Comparison of ENCODE assay signal across 8 cellular contexts in genomic region chr4:183444953-183445543, GRCh38. TPM values are rescaled to one million over a fixed set of nuclear protein-coding genes. Genes with fewer than 3 reads are reported as not detected.
DNase-seq lines count a peak whose midpoint lies in the region; ATAC-seq, FAIRE-seq and TF ChIP-seq lines count a peak whose summit lies in the region.

No MANE protein-coding gene starts in this region.

- FAIRE-seq in endothelial cell of umbilical vein (lab: Jason Lieb, UNC): peak; percentile 21

- TSS peak; percentile 46 for BruUV-seq in endothelial cell of umbilical vein (replicated peaks; lab: Mats Ljungman, UMichigan)

- H3K4me2 ChIP-seq in BLaER1 treated with 17β-estradiol and CSF1 and Interleukin-3, amounts not matched to agents 10 nM and 100 nM: peak overlapping the region; percentile 76 to 94 (median 86)
- peak overlapping the region; percentile 74 for H3K4me2 ChIP-seq in endothelial cell of umbilical vein (ENCODE audit: insufficient read depth, low read length)

- dilution Hi-C loops in endothelial cell of umbilical vein (cut with MboI; ENCODE audit: extremely low pct_ligation_motif_present, low sequenced_read_pairs): no loop called here

- intact Hi-C loops in endothelial cell of umbilical vein (cut with micrococcal nuclease): loop anchor here (1.0 to 2.0 kb wide), 5 partner anchors 38 to 346 kb away; partner anchors contain the start of genes RWDD4, TRAPPC11 and WWC2

- ATAC-seq in GM18858 (IDR thresholded peaks at IDR 0.05; ENCODE audit: unreplicated experiment) (peak; percentile 9), HG03066 (IDR thresholded peaks at IDR 0.05; ENCODE audit: low read depth, unreplicated experiment) (peak; percentile 22), HG03565 (IDR thresholded peaks at IDR 0.05; ENCODE audit: unreplicated experiment) (no peak)

- H3K9me1 ChIP-seq in endothelial cell of umbilical vein (replicated peaks; ENCODE audit: control insufficient read depth, extremely low read depth, insufficient read depth, low read length): no peaks in the 10 kb centered on the region

- DNase-seq in SJSA1 (ENCODE audit: low read depth in 1 of 2, low spot score in 2 of 2): peak in 1 of 2 experiments; percentile 45
- no peak for DNase-seq in endothelial cell of umbilical vein (ENCODE audit: low read depth, low spot score)
- DNase-seq in occipital lobe (lab: John Stamatoyannopoulos, UW): no peak

- peak overlapping the region; percentile 96 to 99 (median 98) for H3K27ac ChIP-seq in BLaER1 treated with 17β-estradiol and CSF1 and Interleukin-3, amounts not matched to agents 10 nM and 100 nM
- H3K27ac ChIP-seq in SJSA1 (peak overlapping the region; percentile 86), endothelial cell of umbilical vein (ENCODE audit: insufficient read depth, low read depth, low read length) (peak overlapping the region; percentile 89), muscle layer of colon (ENCODE audit: low read depth, low read length) (peak overlapping the region; percentile 100)

- peak overlapping the region; percentile 59 for H2AFZ ChIP-seq in endothelial cell of umbilical vein (ENCODE audit: low read depth, low read length)

- H3K9ac ChIP-seq in BLaER1 treated with 17β-estradiol and CSF1 and Interleukin-3, amounts not matched to agents 10 nM and 100 nM: peak overlapping the region; percentile 94 to 99 (median 96)
- H3K9ac ChIP-seq in endothelial cell of umbilical vein (replicated peaks; ENCODE audit: extremely low read depth, insufficient read depth, low read length): peak overlapping the region; percentile 91
- H3K9ac ChIP-seq in muscle layer of colon (ENCODE audit: low read length): peak overlapping the region; percentile 52

- POLR2A ChIA-PET in endothelial cell of umbilical vein (lab: Charles Lee): interaction anchor here (1.0 kb wide), 1 partner anchor 59 kb away, joined by 3 read pairs; no protein-coding TSS in a partner anchor

- no peaks in the 10 kb centered on the region for H3K9me3 ChIP-seq in BLaER1 treated with 17β-estradiol and CSF1 and Interleukin-3, amounts not matched to agents 10 nM and 100 nM (replicated peaks in 1 of 11)
- H3K9me3 ChIP-seq in SJSA1 (replicated peaks): no peaks in the 10 kb centered on the region
- no peaks in the 10 kb centered on the region for H3K9me3 ChIP-seq in endothelial cell of umbilical vein (replicated peaks; ENCODE audit: control insufficient read depth, insufficient read depth, low read length)
- no peaks in the 10 kb centered on the region for H3K9me3 ChIP-seq in muscle layer of colon (ENCODE audit: low read length)

- CTCF ChIA-PET in endothelial cell of umbilical vein (lab: Charles Lee): interaction anchor here (1.0 kb wide), 1 partner anchor 38 kb away, joined by 3 read pairs; no protein-coding TSS in a partner anchor

- H3K4me1 ChIP-seq in BLaER1 treated with 17β-estradiol and CSF1 and Interleukin-3, amounts not matched to agents 10 nM and 100 nM: peaks cover 31 to 52% (median 50%) of the 10 kb centered on the region in 10 experiments
- peaks cover 32% of the 10 kb centered on the region for H3K4me1 ChIP-seq in SJSA1 (replicated peaks)
- peaks cover 21% of the 10 kb centered on the region for H3K4me1 ChIP-seq in endothelial cell of umbilical vein (ENCODE audit: control insufficient read depth, extremely low read depth, insufficient read depth, low read length)
- H3K4me1 ChIP-seq in muscle layer of colon (ENCODE audit: insufficient read depth, low read length): peaks cover 36% of the 10 kb centered on the region

- no peaks in the 10 kb centered on the region for H3K27me3 ChIP-seq in BLaER1 treated with 17β-estradiol and CSF1 and Interleukin-3, amounts not matched to agents 10 nM and 100 nM
- H3K27me3 ChIP-seq in SJSA1 (replicated peaks): no peaks in the 10 kb centered on the region
- H3K27me3 ChIP-seq in endothelial cell of umbilical vein (ENCODE audit: control insufficient read depth in 2 of 2, insufficient read depth in 2 of 2, low read length in 2 of 2): no peaks in the 10 kb centered on the region
- no peaks in the 10 kb centered on the region for H3K27me3 ChIP-seq in muscle layer of colon (ENCODE audit: control insufficient read depth in 1 of 2, insufficient read depth in 2 of 2, low read length in 2 of 2)

- TF ChIP-seq POLR2A in endothelial cell of umbilical vein (IDR thresholded peaks at IDR 0.05; ENCODE audit: low read depth, low read length): no peak

- H3K79me2 ChIP-seq in endothelial cell of umbilical vein (ENCODE audit: control insufficient read depth, insufficient read depth, low read length): peaks cover 33% of the 10 kb centered on the region

- H3K4me3 ChIP-seq in BLaER1 treated with 17β-estradiol and CSF1 and Interleukin-3, amounts not matched to agents 10 nM and 100 nM: peak overlapping the region; percentile 81 to 99 (median 90)
- H3K4me3 ChIP-seq in SJSA1 (peak overlapping the region; percentile 70), endothelial cell of umbilical vein (replicated peaks in 1 of 3; ENCODE audit: insufficient read depth in 1 of 3, low read depth in 1 of 3, low read length in 3 of 3) (peak overlapping the region; percentile 24 to 68 (median 66)), muscle layer of colon (ENCODE audit: low read depth in 1 of 2, low read length in 2 of 2) (peak overlapping the region; percentile 87 to 95)

- no peak for TF ChIP-seq CTCF in endothelial cell of umbilical vein (IDR thresholded peaks at IDR 0.05; ENCODE audit: extremely low read depth in 1 of 2, insufficient read depth in 1 of 2, low read depth in 1 of 2, low read length in 2 of 2)

- H4K20me1 ChIP-seq in BLaER1 treated with 17β-estradiol and CSF1 and Interleukin-3, amounts not matched to agents 10 nM and 100 nM: peaks cover 0 to 50% (median 38%) of the 10 kb centered on the region in 11 experiments; a peak in 16 of 22 replicates
- no peaks in the 10 kb centered on the region for H4K20me1 ChIP-seq in endothelial cell of umbilical vein (replicated peaks; ENCODE audit: control insufficient read depth, extremely low read depth, insufficient read depth, low read length)

- peaks cover 42 to 46% (median 44%) of the 10 kb centered on the region in 11 experiments for H3K36me3 ChIP-seq in BLaER1 treated with 17β-estradiol and CSF1 and Interleukin-3, amounts not matched to agents 10 nM and 100 nM
- H3K36me3 ChIP-seq in SJSA1: peaks cover 54% of the 10 kb centered on the region
- H3K36me3 ChIP-seq in endothelial cell of umbilical vein (ENCODE audit: control insufficient read depth in 2 of 2, extremely low read depth in 1 of 2, insufficient read depth in 2 of 2, low read length in 2 of 2): peaks cover 8 to 24% of the 10 kb centered on the region in 2 experiments
- peaks cover 23% of the 10 kb centered on the region for H3K36me3 ChIP-seq in muscle layer of colon (ENCODE audit: insufficient read depth, low read length)

TF ChIP-seq in endothelial cell of umbilical vein, 7 proteins besides CTCF, POLR2A, EP300 and RAD21:
- TF ChIP-seq FOS (IDR thresholded peaks at IDR 0.05; ENCODE audit: borderline replicate concordance, insufficient read depth, low read length): no peak

RNA-seq across cellular contexts. Expression of gene CDKN2AIP, which starts 0.6 kb away (rescaled TPM):
- total RNA-seq in SJSA1 (2014; rRNA removed; shearing (Covaris generic)): 21.7 and 24.7 TPM in 2 replicates
- 10.4 and 12.8 TPM in 2 replicates for total RNA-seq in endothelial cell of umbilical vein
- 4.7 and 5.1 TPM in 2 replicates for polyA plus RNA-seq in endothelial cell of umbilical vein
- polyA plus RNA-seq in endothelial cell of umbilical vein (2011; cell fraction: cytosol; rRNA removed): 6.8 and 7.2 TPM in 2 replicates
- 8.9 and 9.7 TPM in 2 replicates for polyA plus RNA-seq in endothelial cell of umbilical vein (2011; cell fraction: nucleus; rRNA removed)
- 7.3 and 8.9 TPM in 2 replicates for polyA plus RNA-seq in endothelial cell of umbilical vein (2012)
- polyA minus RNA-seq in endothelial cell of umbilical vein: 4.6 and 11.0 TPM in 2 replicates
- 30.9 TPM for polyA minus RNA-seq in endothelial cell of umbilical vein (2011; cell fraction: cytosol; rRNA and poly(A)+ RNA removed)
- 13.5 and 16.4 TPM in 2 replicates for polyA minus RNA-seq in endothelial cell of umbilical vein (2011; cell fraction: nucleus; rRNA and poly(A)+ RNA removed)
- total RNA-seq in occipital lobe: 28.5 TPM

RNA-seq across cellular contexts. Expression of gene ING2, which starts 59.8 kb away (rescaled TPM):
- 14.9 and 15.7 TPM in 2 replicates for total RNA-seq in SJSA1 (2014; rRNA removed; shearing (Covaris generic))
- total RNA-seq in endothelial cell of umbilical vein (7.0 and 8.4 TPM in 2 replicates), occipital lobe (26.4 TPM)
- polyA plus RNA-seq in endothelial cell of umbilical vein: 1.9 and 2.7 TPM in 2 replicates
- polyA plus RNA-seq in endothelial cell of umbilical vein (2011; cell fraction: cytosol; rRNA removed): 4.5 and 5.5 TPM in 2 replicates
- 2.4 and 3.7 TPM in 2 replicates for polyA plus RNA-seq in endothelial cell of umbilical vein (2011; cell fraction: nucleus; rRNA removed)
- 7.1 and 7.9 TPM in 2 replicates for polyA plus RNA-seq in endothelial cell of umbilical vein (2012)
- 2.0 and 2.8 TPM in 2 replicates for polyA minus RNA-seq in endothelial cell of umbilical vein
- 4.7 TPM for polyA minus RNA-seq in endothelial cell of umbilical vein (2011; cell fraction: cytosol; rRNA and poly(A)+ RNA removed)
- polyA minus RNA-seq in endothelial cell of umbilical vein (2011; cell fraction: nucleus; rRNA and poly(A)+ RNA removed): 0.87 and 1.3 TPM in 2 replicates
